ENCODE assay signal across 8 cellular contexts in the genomic region with DNA sequence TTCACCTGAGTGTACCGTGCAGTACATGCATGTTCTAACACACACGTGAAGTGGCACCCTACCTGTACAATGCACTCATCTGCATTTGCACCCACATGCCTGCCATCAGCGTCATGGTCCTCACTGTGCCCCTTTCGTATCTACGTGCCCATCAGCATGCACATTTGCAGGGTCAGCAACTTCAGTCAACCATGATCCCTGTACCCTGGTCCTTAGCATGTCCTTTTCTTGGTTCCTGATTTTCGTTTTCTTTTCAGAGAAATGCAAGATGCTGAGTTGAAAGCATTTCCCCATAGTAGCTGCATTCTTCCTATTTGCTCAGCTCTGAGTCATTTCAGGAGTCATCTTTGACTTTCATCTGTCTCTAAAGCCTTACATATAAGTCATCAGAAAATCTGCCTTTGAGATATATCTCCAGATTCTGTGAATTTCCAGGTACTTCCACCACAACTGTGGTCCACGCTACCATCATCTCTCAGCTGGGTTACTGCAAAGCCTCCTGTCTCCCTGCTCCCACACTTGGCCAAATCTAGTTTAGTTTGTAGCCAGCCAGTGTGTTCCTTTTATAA. TPM values are rescaled to one million over a fixed set of nuclear protein-coding genes. Genes with fewer than 3 reads are reported as not detected.
A peak's percentile ranks its signal among the peaks of the same experiment; 100 is the strongest.
DNase-seq lines count a peak whose midpoint lies in the region; ATAC-seq and TF ChIP-seq lines count a peak whose summit lies in the region.

No MANE protein-coding gene starts in this region.

- no TSS peak for BruUV-seq in PC-3 (replicated peaks; lab: Mats Ljungman, UMichigan)

- H2AFZ ChIP-seq in PC-3 (ENCODE audit: low read length): no peak overlapping the region

- intact Hi-C loops in PC-3 (cut with micrococcal nuclease): no loop called here

- TF ChIP-seq POLR2A in gastroesophageal sphincter (IDR thresholded peaks at IDR 0.05): no peak

- no peaks in the 10 kb centered on the region for H3K9me2 ChIP-seq in PC-3 (replicated peaks; ENCODE audit: low read length)

- no peaks in the 10 kb centered on the region for H4K20me1 ChIP-seq in PC-3 (ENCODE audit: low read length)

- H3K4me3 ChIP-seq in PC-3 (ENCODE audit: low read length) (no peak overlapping the region), gastroesophageal sphincter (no peak overlapping the region)

- H3K4me1 ChIP-seq in PC-3 (ENCODE audit: insufficient read depth, low read length) (peaks cover 22% of the 10 kb centered on the region), gastroesophageal sphincter (peaks cover 0 to 8% (median 0%) of the 10 kb centered on the region in 3 donors)

- H3K27me3 ChIP-seq in PC-3 (ENCODE audit: low read length) (no peaks in the 10 kb centered on the region), gastroesophageal sphincter (no peaks in the 10 kb centered on the region)

- H3K4me2 ChIP-seq in PC-3 (ENCODE audit: low read length): peak overlapping the region; percentile 27

- H3K79me2 ChIP-seq in PC-3 (ENCODE audit: low read length): no peaks in the 10 kb centered on the region

- H3K27ac ChIP-seq in PC-3 (ENCODE audit: low read length) (peak overlapping the region; percentile 32), gastroesophageal sphincter (no peak overlapping the region), substantia nigra (ENCODE audit: low read depth, low read length, poor library complexity, severe bottlenecking) (no peak overlapping the region)

- no peaks in the 10 kb centered on the region for H3K36me3 ChIP-seq in PC-3 (ENCODE audit: low read depth, low read length)
- H3K36me3 ChIP-seq in gastroesophageal sphincter: no peaks in the 10 kb centered on the region

- no peak for TF ChIP-seq EP300 in gastroesophageal sphincter (IDR thresholded peaks at IDR 0.05)

- CTCF ChIA-PET in PC-3 (lab: Charles Lee): interaction anchor here (0.6 kb wide), 2 partner anchors 18 to 242 kb away, joined by 3 read pairs; no protein-coding TSS in a partner anchor

- 85 to 89% methylated on average over 6 to 7 of the region's 7 CpGs for WGBS in gastroesophageal sphincter (ENCODE audit: low coverage in 1 of 2), 2 donors

- H3K9ac ChIP-seq in PC-3 (ENCODE audit: low read length): no peak overlapping the region

- H3K9me3 ChIP-seq in PC-3 (ENCODE audit: low read length): no peaks in the 10 kb centered on the region
- no peaks in the 10 kb centered on the region for H3K9me3 ChIP-seq in gastroesophageal sphincter

- POLR2A ChIA-PET in PC-3 (lab: Charles Lee; ENCODE audit: unreplicated experiment): no interaction called here

- ATAC-seq in GM18873 (IDR thresholded peaks at IDR 0.05; ENCODE audit: low FRiP score, unreplicated experiment) (peak; percentile 82), HG02610 (IDR thresholded peaks at IDR 0.05; ENCODE audit: unreplicated experiment) (peak; percentile 95), PC-3 (peak; percentile 97), gastroesophageal sphincter (no peak)

- TF ChIP-seq CTCF in PC-3 (conservative IDR thresholded peaks at IDR 0.05; ENCODE audit: low read depth, low read length) (no peak), gastroesophageal sphincter (IDR thresholded peaks at IDR 0.05) (no peak)

- H3F3A ChIP-seq in PC-3 (ENCODE audit: low read length, unreplicated experiment): no peaks in the 10 kb centered on the region

- DNase-seq in PC-3 (peak; percentile 86), hepatic stellate cell (ENCODE audit: low spot score) (peak; percentile 69), substantia nigra (lab: John Stamatoyannopoulos, UW) (no peak), NCI-H524 (lab: John Stamatoyannopoulos, UW) (no peak), COLO829 (ENCODE audit: low spot score) (no peak)

RNA-seq across cellular contexts. Expression of a gene that starts 14.7 kb away (rescaled TPM):
- 14.9 and 25.3 TPM in 2 replicates for total RNA-seq in PC-3 (2014; rRNA removed)
- 100 to 1,000 TPM in 2 of 4 donors, 10 to 100 TPM in 2; 61.5 to 140 (median 98.0) TPM for total RNA-seq in gastroesophageal sphincter

Comparison
In these comparisons a context has a peak if more than half of its experiments do, and no peak if none do; other contexts are left out.
1. DNase-seq: peak in PC-3 (single experiment) and hepatic stellate cell (single experiment); none in substantia nigra (0 of 49), NCI-H524 (0 of 2) and COLO829 (single experiment).